ENCODE assay signal across 17 cellular contexts in genomic region chr13:30816733-30817132, GRCh38.
DNase-seq lines count a peak whose midpoint lies in the region; ATAC-seq, FAIRE-seq and TF ChIP-seq lines count a peak whose summit lies in the region.
"Had no signal": no experiment of that assay in that cellular context is flagged by ENCODE, and none has a peak within 500 bp of the region (broad histone marks: within the 10 kb centered on the region; RNA-seq: fewer than 3 reads in every experiment).

No MANE protein-coding gene starts in this region.

- no peaks in the 10 kb centered on the region for H3K9me3 Mint-ChIP-seq in endothelial cell (ENCODE audit: unreplicated experiment)
- H3K9me3 Mint-ChIP-seq: activated CD4-positive, alpha-beta T cell treated with anti-CD3 and anti-CD28 coated beads, Interleukin-2, amount 10 ng/mL, durations not matched to agents 24 days and 14 days; activated T-cell treated with anti-CD3 and anti-CD28 coated beads, Interleukin-2, amount 50 U/mL, for 4 hours had no signal

- H3K27me3 Mint-ChIP-seq in endothelial cell (ENCODE audit: unreplicated experiment): peaks cover 1% of the 10 kb centered on the region

- peak in 3 of 4 donors; percentile 28 to 66 (median 52) for ATAC-seq in heart left ventricle
- no peak for ATAC-seq in left ventricle myocardium superior
- ATAC-seq: activated T-cell treated with anti-CD3 and anti-CD28 coated beads, Interleukin-2, amount 50 U/mL, for 4 hours; sciatic nerve had no signal

- WGBS in heart left ventricle, 4 donors: 48 to 63% (median 54%) methylated on average over 6 of the region's 6 CpGs
- WGBS in stomach, 5 donors: 66 to 78% (median 68%) methylated on average over 6 of the region's 6 CpGs

- TF ChIP-seq CTCF in heart left ventricle (IDR thresholded peaks at IDR 0.05): no peak
- no peak for TF ChIP-seq CTCF in endothelial cell (IDR thresholded peaks at IDR 0.05; ENCODE audit: unreplicated experiment)
- no peak for TF ChIP-seq CTCF in stomach (IDR thresholded peaks at IDR 0.05)

- peaks cover 0 to 9% (median 0%) of the 10 kb centered on the region in 12 donors for H3K4me1 ChIP-seq in heart left ventricle
- no peaks in the 10 kb centered on the region for H3K4me1 ChIP-seq in stomach

- H3K36me3 Mint-ChIP-seq in endothelial cell (ENCODE audit: low read depth, unreplicated experiment): no peaks in the 10 kb centered on the region
- H3K36me3 Mint-ChIP-seq: activated naive CD8-positive, alpha-beta T cell had no signal

- no peak overlapping the region for H3K27ac ChIP-seq in heart left ventricle
- no peak overlapping the region for H3K27ac ChIP-seq in stomach
- H3K27ac ChIP-seq: brain microvascular endothelial cell had no signal

- H3K27me3 ChIP-seq in heart left ventricle (no peaks in the 10 kb centered on the region), stomach (no peaks in the 10 kb centered on the region)
- H3K27me3 ChIP-seq: brain microvascular endothelial cell had no signal

- H3K4me3 Mint-ChIP-seq in endothelial cell (ENCODE audit: unreplicated experiment): no peak overlapping the region
- H3K4me3 Mint-ChIP-seq: activated CD4-positive, alpha-beta T cell treated with anti-CD3 and anti-CD28 coated beads, Interleukin-2, amount 10 ng/mL, durations not matched to agents 24 days and 14 days; activated naive CD8-positive, alpha-beta T cell; activated T-cell treated with anti-CD3 and anti-CD28 coated beads, Interleukin-2, amount 50 U/mL, for 4 hours had no signal

- H3K36me3 ChIP-seq in heart left ventricle: no peaks in the 10 kb centered on the region
- H3K36me3 ChIP-seq in stomach: no peaks in the 10 kb centered on the region
- H3K36me3 ChIP-seq: brain microvascular endothelial cell had no signal

- H3K9me3 ChIP-seq in heart left ventricle (no peaks in the 10 kb centered on the region), stomach (no peaks in the 10 kb centered on the region)

- no peak for FAIRE-seq in GM12892 (lab: Jason Lieb, UNC)
- FAIRE-seq: H54 had no signal

- TF ChIP-seq POLR2A in heart left ventricle (IDR thresholded peaks at IDR 0.05): no peak
- TF ChIP-seq POLR2A in GM12892 (IDR thresholded peaks at IDR 0.05; ENCODE audit: low read depth, low read length): no peak
- no peak for TF ChIP-seq POLR2A in stomach (IDR thresholded peaks at IDR 0.05)

- peak overlapping the region; percentile 73 for H3K27ac Mint-ChIP-seq in endothelial cell (ENCODE audit: unreplicated experiment)
- H3K27ac Mint-ChIP-seq: activated CD4-positive, alpha-beta T cell treated with anti-CD3 and anti-CD28 coated beads, Interleukin-2, amount 10 ng/mL, durations not matched to agents 24 days and 14 days; activated naive CD8-positive, alpha-beta T cell had no signal

- H3K4me3 ChIP-seq in heart left ventricle (no peak overlapping the region), stomach (no peak overlapping the region)

- DNase-seq in heart left ventricle: no peak
- DNase-seq in left ventricle myocardium superior: no peak
- peak; percentile 19 for DNase-seq in NCI-H345 treated with DMSO at 0.1 percent for 48 hours (lab: John Stamatoyannopoulos, UW; ENCODE audit: unreplicated experiment)
- no peak for DNase-seq in endothelial cell (ENCODE audit: low spot score)
- DNase-seq in COLO829 (ENCODE audit: low spot score): no peak
- DNase-seq in GM12892 (ENCODE audit: insufficient read length): no peak
- DNase-seq in NCI-H128 (lab: John Stamatoyannopoulos, UW; ENCODE audit: unreplicated experiment): no peak
- no peak for DNase-seq in stomach
- DNase-seq: activated CD4-positive, alpha-beta T cell treated with anti-CD3 and anti-CD28 coated beads, Interleukin-2, amount 10 ng/mL, durations not matched to agents 24 days and 14 days; activated T-cell treated with anti-CD3 and anti-CD28 coated beads, Interleukin-2, amount 50 U/mL, for 4 hours; brain microvascular endothelial cell; hippocampal formation; kidney glomerular epithelial cell; stimulated activated CD4-positive, alpha-beta T cell treated with anti-CD3 and anti-CD28 coated beads, Interleukin-1b, Interleukin-23, amount 100 ng/mL, for 48 hours had no signal

- peaks cover 20% of the 10 kb centered on the region for H3K4me1 Mint-ChIP-seq in endothelial cell (ENCODE audit: unreplicated experiment)

- intact Hi-C loops in heart left ventricle (cut with DNase I) (no loop called here), left ventricle myocardium superior (cut with micrococcal nuclease) (no loop called here), stomach (cut with DNase I; ENCODE audit: low total_unique reads) (no loop called here)

- TF ChIP-seq EP300 in stomach (IDR thresholded peaks at IDR 0.05): no peak
